8 cellular contexts compared by ENCODE assay signal in the genomic region with DNA sequence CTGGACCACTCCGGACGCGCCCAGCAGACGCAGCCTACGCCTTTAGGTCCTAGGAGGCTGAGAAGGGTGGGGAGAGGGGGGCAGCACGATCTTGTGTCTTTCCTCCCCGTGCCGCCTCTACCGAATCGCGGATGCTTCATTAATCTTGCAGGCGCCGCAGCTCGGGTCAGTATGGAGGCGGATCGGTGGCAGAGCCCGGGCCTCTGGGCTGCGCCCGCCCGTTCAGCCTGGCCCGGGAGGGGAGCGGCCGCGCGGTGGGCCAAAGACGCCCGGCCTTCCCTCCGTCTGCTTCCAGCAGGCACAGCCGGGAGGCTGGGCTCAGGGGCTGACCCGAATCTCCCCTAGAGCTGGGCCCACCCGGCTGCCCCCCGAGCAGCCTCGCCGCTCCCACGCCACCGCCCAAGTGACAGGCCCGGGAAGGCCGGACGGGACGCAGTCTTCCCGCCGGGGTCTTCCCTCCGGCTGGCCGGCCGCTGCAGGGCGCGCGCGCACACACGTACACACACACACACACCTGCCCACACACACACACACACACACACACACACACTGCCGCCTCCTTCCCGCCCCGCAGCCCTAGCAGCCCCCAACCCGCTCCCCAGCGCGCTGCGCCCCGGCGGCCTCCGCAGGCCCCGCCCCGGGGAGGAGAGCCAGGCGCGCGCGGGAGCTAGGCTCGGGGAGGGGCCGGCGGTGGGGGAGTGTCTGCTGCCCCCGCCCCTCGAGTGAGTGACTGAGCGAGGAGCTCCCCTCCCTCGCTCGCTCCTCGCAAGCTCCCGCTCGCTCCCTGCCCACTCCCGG. TPM values are rescaled to one million over a fixed set of nuclear protein-coding genes. Genes with fewer than 3 reads are reported as not detected.
A peak's percentile ranks its signal among the peaks of the same experiment; 100 is the strongest.
DNase-seq lines count a peak whose midpoint lies in the region; TF ChIP-seq lines count a peak whose summit lies in the region.

A gene with protein sequence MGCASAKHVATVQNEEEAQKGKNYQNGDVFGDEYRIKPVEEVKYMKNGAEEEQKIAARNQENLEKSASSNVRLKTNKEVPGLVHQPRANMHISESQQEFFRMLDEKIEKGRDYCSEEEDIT (plus strand): TSS at position 759 of the 798 bp plus-strand sequence. CDS start 90,481 bp downstream, outside the sequence.

- H3K9me2 ChIP-seq in GM23248 (ENCODE audit: insufficient read depth) = no peaks in the 10 kb centered on the region

- 4 to 7% methylated on average over 32 to 47 of the region's 78 CpGs for whole genome bisulfite sequencing in GM23248 (ENCODE audit: low coverage in 1 of 2, low lambda C conversion rate in 2 of 2, missing lambda C conversion rate in 2 of 2), 2 experiments

- peak within 1 kb of the TSS; percentile 83 for H3K4me3 Mint-ChIP-seq in activated naive CD4-positive, alpha-beta T cell treated with anti-CD3 and anti-CD28 coated beads, Interleukin-2, amount 50 U/mL, for 24 hours

- H3K4me1 Mint-ChIP-seq in activated naive CD4-positive, alpha-beta T cell treated with anti-CD3 and anti-CD28 coated beads, Interleukin-2, amount 50 U/mL, for 24 hours = peaks cover 16% of the 10 kb centered on the region

- no peaks in the 10 kb centered on the region for H3K9me3 Mint-ChIP-seq in activated naive CD4-positive, alpha-beta T cell treated with anti-CD3 and anti-CD28 coated beads, Interleukin-2, amount 50 U/mL, for 24 hours

- H3K4me2 ChIP-seq in GM23248 (ENCODE audit: unreplicated experiment) = peak within 1 kb of the TSS; percentile 98

- H3K27ac ChIP-seq in GM23248 = peak within 1 kb of the TSS; percentile 61
- H3K27ac ChIP-seq in neutrophil = no peak within 1 kb of the TSS
- peak within 1 kb of the TSS; percentile 76 for H3K27ac ChIP-seq in subcutaneous abdominal adipose tissue (ENCODE audit: low read depth, low read length)

- H3K4me3 ChIP-seq in GM23248 = peak within 1 kb of the TSS; percentile 96
- H3K4me3 ChIP-seq in LNCaP clone FGC (ENCODE audit: low read depth, low read length) = peak within 1 kb of the TSS; percentile 62
- H3K4me3 ChIP-seq in neutrophil (ENCODE audit: low read depth in 1 of 2, low read length in 1 of 2) = peak within 1 kb of the TSS; percentile 43 to 60
- H3K4me3 ChIP-seq in subcutaneous abdominal adipose tissue (ENCODE audit: low read depth in 1 of 5, low read length in 5 of 5) = peak within 1 kb of the TSS; percentile 72 to 88 (median 85)

- H3K9ac ChIP-seq in GM23248 (peak within 1 kb of the TSS; percentile 80), subcutaneous abdominal adipose tissue (ENCODE audit: low read length in 5 of 5) (peak within 1 kb of the TSS; percentile 50 to 83 (median 74))

- peak; percentile 57 for DNase-seq in DMS53 treated with DMSO at 0.1 percent for 48 hours (lab: John Stamatoyannopoulos, UW; ENCODE audit: unreplicated experiment)
- DNase-seq in GM23248 = peak; percentile 93
- DNase-seq in LNCaP clone FGC (ENCODE audit: low read depth) = no peak
- DNase-seq in SK-MEL-5 (ENCODE audit: low read depth, low spot score) = peak; percentile 81
- DNase-seq in germinal center (ENCODE audit: low spot score) = peak; percentile 63

- H3K4me1 ChIP-seq in GM23248 (ENCODE audit: insufficient read depth) (peaks cover 22% of the 10 kb centered on the region), neutrophil (ENCODE audit: control insufficient read depth in 1 of 2, insufficient read depth in 1 of 2, low read depth in 1 of 2, low read length in 1 of 2) (peaks cover 13 to 25% of the 10 kb centered on the region in 2 experiments), subcutaneous abdominal adipose tissue (ENCODE audit: control insufficient read depth in 5 of 5, insufficient read depth in 5 of 5, low read length in 5 of 5) (peaks cover 2 to 28% (median 21%) of the 10 kb centered on the region in 5 donors)

- no peaks in the 10 kb centered on the region for H4K20me1 ChIP-seq in GM23248 (ENCODE audit: insufficient read depth)

- H3K36me3 Mint-ChIP-seq in activated naive CD4-positive, alpha-beta T cell treated with anti-CD3 and anti-CD28 coated beads, Interleukin-2, amount 50 U/mL, for 24 hours = no peaks in the 10 kb centered on the region

- H3K27me3 ChIP-seq in GM23248 (replicated peaks; ENCODE audit: insufficient read depth) = no peaks in the 10 kb centered on the region
- peaks cover 78% of the 10 kb centered on the region for H3K27me3 ChIP-seq in neutrophil
- no peaks in the 10 kb centered on the region for H3K27me3 ChIP-seq in subcutaneous abdominal adipose tissue (ENCODE audit: control insufficient read depth in 5 of 5, insufficient read depth in 4 of 5, low read length in 5 of 5)

- TF ChIP-seq CTCF in LNCaP clone FGC (IDR thresholded peaks at IDR 0.05; ENCODE audit: control insufficient read depth, extremely low read depth, insufficient read depth) (no peak), neutrophil (IDR thresholded peaks at IDR 0.05) (no peak)

- peaks cover 20% of the 10 kb centered on the region for H3F3A ChIP-seq in GM23248 (ENCODE audit: insufficient read depth)

- no peak within 1 kb of the TSS for H3K27ac Mint-ChIP-seq in activated naive CD4-positive, alpha-beta T cell treated with anti-CD3 and anti-CD28 coated beads, Interleukin-2, amount 50 U/mL, for 24 hours

- H3K27me3 Mint-ChIP-seq in activated naive CD4-positive, alpha-beta T cell treated with anti-CD3 and anti-CD28 coated beads, Interleukin-2, amount 50 U/mL, for 24 hours = peaks cover 55% of the 10 kb centered on the region

- no peaks in the 10 kb centered on the region for H3K36me3 ChIP-seq in GM23248 (ENCODE audit: low read depth)
- no peaks in the 10 kb centered on the region for H3K36me3 ChIP-seq in neutrophil
- H3K36me3 ChIP-seq in subcutaneous abdominal adipose tissue (ENCODE audit: control insufficient read depth in 5 of 5, insufficient read depth in 5 of 5, low read length in 5 of 5) = no peaks in the 10 kb centered on the region

- H3K9me3 ChIP-seq in GM23248 (ENCODE audit: low read depth) (no peaks in the 10 kb centered on the region), neutrophil (no peaks in the 10 kb centered on the region), subcutaneous abdominal adipose tissue (ENCODE audit: control insufficient read depth in 5 of 5, low read length in 5 of 5) (no peaks in the 10 kb centered on the region)

- in situ Hi-C loops in GM23248 (cut with MboI) = loop anchor here (10.0 to 25.0 kb wide), 2 partner anchors 278 to 299 kb away; no protein-coding TSS in a partner anchor
- in situ Hi-C loops in SK-MEL-5 (cut with HindIII; ENCODE audit: low pct_unique_long_range_greater_than_20kb, low sequenced_read_pairs) = no loop called here

- peak within 1 kb of the TSS; percentile 92 for H2AFZ ChIP-seq in GM23248

- peaks cover 23% of the 10 kb centered on the region for H3K79me2 ChIP-seq in GM23248 (ENCODE audit: insufficient read depth)

RNA-seq across cellular contexts. Expression of the gene that starts here (rescaled TPM):
- total RNA-seq in GM23248 (2014; rRNA removed; shearing (Covaris generic)) = 11.6 and 20.0 TPM in 2 replicates
- 15.3 and 16.7 TPM in 2 replicates for polyA plus RNA-seq in GM23248 (2016; fragmentation: Nextera tagmentation; extraction: Ambion mirVana)
- 58.5 and 68.2 TPM in 2 replicates for total RNA-seq in SK-MEL-5 (2014; rRNA removed; shearing (Covaris generic))
- 20.9 and 27.5 TPM in 2 replicates for polyA plus RNA-seq in SK-MEL-5 (2015; cell fraction: cytosol; rRNA removed)
- 13.4 and 20.3 TPM in 2 replicates for polyA plus RNA-seq in SK-MEL-5 (2015; cell fraction: nucleus; rRNA removed)
